ENCODE assay signal across 20 cellular contexts in genomic region chr3:111585214-111585613, GRCh38. TPM values are rescaled to one million over a fixed set of nuclear protein-coding genes. Genes with fewer than 3 reads are reported as not detected.
DNase-seq lines count a peak whose midpoint lies in the region; ATAC-seq, FAIRE-seq and TF ChIP-seq lines count a peak whose summit lies in the region.
"Had no signal": no experiment of that assay in that cellular context is flagged by ENCODE, and none has a peak within 500 bp of the region (broad histone marks: within the 10 kb centered on the region; RNA-seq: fewer than 3 reads in every experiment).

No MANE protein-coding gene starts in this region.

- H3K9ac ChIP-seq in astrocyte (ENCODE audit: low read length) (no peak overlapping the region), keratinocyte (ENCODE audit: control insufficient read depth, extremely low read depth, insufficient read depth, low read length) (peak overlapping the region; percentile 66)

- H3K27ac Mint-ChIP-seq in astrocyte (ENCODE audit: unreplicated experiment): no peak overlapping the region
- no peak overlapping the region for H3K27ac Mint-ChIP-seq in effector memory CD8-positive, alpha-beta T cell
- H3K27ac Mint-ChIP-seq: activated CD4-positive, alpha-beta memory T cell treated with anti-CD3 and anti-CD28 coated beads for 36 hours had no signal

- H3K4me2 ChIP-seq in astrocyte (ENCODE audit: low read length) (no peak overlapping the region), keratinocyte (ENCODE audit: control insufficient read depth, extremely low read depth, insufficient read depth, low read depth, low read length) (peak overlapping the region; percentile 73)

- peaks cover 39% of the 10 kb centered on the region for H3K4me1 Mint-ChIP-seq in astrocyte (ENCODE audit: low read depth, unreplicated experiment)
- peaks cover 18 to 32% of the 10 kb centered on the region in 2 donors for H3K4me1 Mint-ChIP-seq in effector memory CD8-positive, alpha-beta T cell (ENCODE audit: low read depth in 2 of 2)

- ATAC-seq in effector memory CD8-positive, alpha-beta T cell (replicated peaks): no peak
- ATAC-seq: Panc1 had no signal

- peaks cover 7% of the 10 kb centered on the region for H3K9me3 Mint-ChIP-seq in astrocyte (ENCODE audit: unreplicated experiment)
- H3K9me3 Mint-ChIP-seq in effector memory CD8-positive, alpha-beta T cell: no peaks in the 10 kb centered on the region
- H3K9me3 Mint-ChIP-seq: immature natural killer cell had no signal

- peaks cover 3% of the 10 kb centered on the region for H3K36me3 Mint-ChIP-seq in astrocyte (ENCODE audit: low read depth, unreplicated experiment)
- H3K36me3 Mint-ChIP-seq in effector memory CD8-positive, alpha-beta T cell (ENCODE audit: insufficient read depth): peaks cover 50% of the 10 kb centered on the region

- no peaks in the 10 kb centered on the region for H3K27me3 ChIP-seq in astrocyte (ENCODE audit: insufficient read depth, low read length)
- H3K27me3 ChIP-seq in keratinocyte (ENCODE audit: control insufficient read depth, extremely low read depth, insufficient read depth, low read length): no peaks in the 10 kb centered on the region
- H3K27me3 ChIP-seq in thyroid gland: no peaks in the 10 kb centered on the region
- H3K27me3 ChIP-seq: right lobe of liver had no signal

- H3K36me3 ChIP-seq in astrocyte (ENCODE audit: insufficient read depth, low read length) (no peaks in the 10 kb centered on the region), keratinocyte (ENCODE audit: control insufficient read depth in 2 of 2, extremely low read depth in 1 of 2, insufficient read depth in 2 of 2, low read length in 2 of 2) (no peaks in the 10 kb centered on the region), thyroid gland (no peaks in the 10 kb centered on the region)
- H3K36me3 ChIP-seq: right lobe of liver had no signal

- H3K79me2 ChIP-seq in astrocyte (ENCODE audit: insufficient read depth, low read length) (no peaks in the 10 kb centered on the region), keratinocyte (ENCODE audit: control insufficient read depth, insufficient read depth, low read length) (no peaks in the 10 kb centered on the region)

- FAIRE-seq in astrocyte (lab: Jason Lieb, UNC) (no peak), keratinocyte (lab: Jason Lieb, UNC) (peak; percentile 75), GM19239 (lab: Jason Lieb, UNC) (no peak)

- H3K9me1 ChIP-seq in keratinocyte (ENCODE audit: control insufficient read depth, extremely low read depth, insufficient read depth, low read length): no peaks in the 10 kb centered on the region

- WGBS in thyroid gland, 2 donors: 20 to 35% methylated on average over 1 of the region's 1 CpG

- H3K27me3 Mint-ChIP-seq in astrocyte (ENCODE audit: low read depth, unreplicated experiment): no peaks in the 10 kb centered on the region
- no peaks in the 10 kb centered on the region for H3K27me3 Mint-ChIP-seq in effector memory CD8-positive, alpha-beta T cell
- H3K27me3 Mint-ChIP-seq: activated CD4-positive, alpha-beta memory T cell treated with anti-CD3 and anti-CD28 coated beads for 36 hours had no signal

- TF ChIP-seq POLR2A in thyroid gland (IDR thresholded peaks at IDR 0.05): no peak

- H3K4me3 Mint-ChIP-seq in astrocyte (ENCODE audit: unreplicated experiment): no peak overlapping the region
- no peak overlapping the region for H3K4me3 Mint-ChIP-seq in effector memory CD8-positive, alpha-beta T cell
- H3K4me3 Mint-ChIP-seq: activated CD4-positive, alpha-beta memory T cell treated with anti-CD3 and anti-CD28 coated beads for 36 hours; immature natural killer cell had no signal

- dilution Hi-C loops in keratinocyte (cut with MboI; ENCODE audit: extremely low pct_ligation_motif_present, low sequenced_read_pairs): loop anchor here (25.0 kb wide), 1 partner anchor 102 kb away; no protein-coding TSS in a partner anchor

- no peak overlapping the region for H2AFZ ChIP-seq in astrocyte (ENCODE audit: low read depth, low read length)
- H2AFZ ChIP-seq in keratinocyte (ENCODE audit: control insufficient read depth, low read length): no peak overlapping the region

- H3K4me3 ChIP-seq in astrocyte (ENCODE audit: insufficient read depth, low read depth, low read length) (no peak overlapping the region), keratinocyte (ENCODE audit: control insufficient read depth in 2 of 3, extremely low read depth in 1 of 3, insufficient read depth in 2 of 3, low read depth in 1 of 3, low read length in 3 of 3) (peak overlapping the region in 2 of 3 experiments; percentile 13 to 24), thyroid gland (replicated peaks in 1 of 3) (no peak overlapping the region)
- H3K4me3 ChIP-seq: right lobe of liver had no signal

- H3K4me1 ChIP-seq in astrocyte (ENCODE audit: insufficient read depth, low read length) (peaks cover 33% of the 10 kb centered on the region), keratinocyte (ENCODE audit: control insufficient read depth, extremely low read depth, insufficient read depth, low read length) (peaks cover 54% of the 10 kb centered on the region), thyroid gland (peaks cover 56% of the 10 kb centered on the region in 2 donors)
- H3K4me1 ChIP-seq: right lobe of liver had no signal

- DNase-seq in astrocyte (ENCODE audit: low read depth): peak; percentile 71
- DNase-seq in keratinocyte (ENCODE audit: low read depth, low spot score): no peak
- DNase-seq in thyroid gland: no peak
- no peak for DNase-seq in GM19239 (ENCODE audit: insufficient read length, low spot score)
- DNase-seq in effector memory CD8-positive, alpha-beta T cell: no peak
- no peak for DNase-seq in HUDEP-2 (lab: John Stamatoyannopoulos, UW; ENCODE audit: unreplicated experiment in 76 of 76)
- DNase-seq: activated CD4-positive, alpha-beta memory T cell treated with anti-CD3 and anti-CD28 coated beads for 36 hours; activated T-cell treated with anti-CD3 and anti-CD28 coated beads, Interleukin-2, amount 50 U/mL, for 48 hours; C1 segment of cervical spinal cord; immature natural killer cell; KBM-7; midbrain; NCI-H1105 treated with DMSO at 0.1 percent for 48 hours; NCI-H774; right lobe of liver; stimulated activated CD4-positive, alpha-beta T cell treated with anti-CD3 and anti-CD28 coated beads, Interleukin-2, amount 100 ng/mL, for 24 hours had no signal

- intact Hi-C loops in thyroid gland (cut with DNase I): no loop called here

- H3K9me3 ChIP-seq in astrocyte (ENCODE audit: insufficient read depth, low read depth, low read length) (no peaks in the 10 kb centered on the region), keratinocyte (ENCODE audit: control insufficient read depth, low read depth, low read length) (peaks cover 1% of the 10 kb centered on the region), thyroid gland (no peaks in the 10 kb centered on the region)
- H3K9me3 ChIP-seq: right lobe of liver had no signal

- H4K20me1 ChIP-seq in astrocyte (ENCODE audit: insufficient read depth, low read length) (no peaks in the 10 kb centered on the region), keratinocyte (ENCODE audit: control insufficient read depth, extremely low read depth, insufficient read depth, low read length) (no peaks in the 10 kb centered on the region)

- TF ChIP-seq CTCF in astrocyte (IDR thresholded peaks at IDR 0.05; ENCODE audit: insufficient read depth, low read depth, low read length) (no peak), keratinocyte (optimal IDR thresholded peaks at IDR 0.05 in 1 of 3, IDR thresholded peaks at IDR 0.05 in 1 of 3, conservative IDR thresholded peaks at IDR 0.05 in 1 of 3; ENCODE audit: extremely low read depth in 1 of 3, insufficient read depth in 2 of 3, low read length in 3 of 3) (no peak), thyroid gland (IDR thresholded peaks at IDR 0.05) (no peak)

- TF ChIP-seq EP300 in Ishikawa (IDR thresholded peaks at IDR 0.05; ENCODE audit: borderline replicate concordance): peak; percentile 76

- H3K27ac ChIP-seq in astrocyte (ENCODE audit: low read depth, low read length): no peak overlapping the region
- H3K27ac ChIP-seq in keratinocyte (ENCODE audit: control insufficient read depth, insufficient read depth, low read length): peak overlapping the region; percentile 97
- H3K27ac ChIP-seq in thyroid gland: peak overlapping the region; percentile 56 to 92 (median 92)
- H3K27ac ChIP-seq: right lobe of liver had no signal

- no peak for TF ChIP-seq RAD21 in Ishikawa (IDR thresholded peaks at IDR 0.05; ENCODE audit: low read depth)

TF ChIP-seq in Ishikawa, 13 proteins besides CTCF, POLR2A, EP300 and RAD21:
- TF ChIP-seq MAX (IDR thresholded peaks at IDR 0.05) (no peak), FOXM1 (IDR thresholded peaks at IDR 0.05; ENCODE audit: borderline replicate concordance, low read depth) (peak; percentile 44; the same call in 1 of the 2 replicates), TAF1 (IDR thresholded peaks at IDR 0.05; ENCODE audit: low read depth) (no peak), TCF12 (IDR thresholded peaks at IDR 0.05; ENCODE audit: low read depth) (peak; percentile 71), NFIC (IDR thresholded peaks at IDR 0.05) (peak; percentile 83), TEAD4 (IDR thresholded peaks at IDR 0.05) (peak; percentile 79)

RNA-seq across cellular contexts. Expression of gene ZBED2, which starts 9.9 kb away (rescaled TPM):
- total RNA-seq in astrocyte: 0.36 and 1.0 TPM in 2 replicates
- 81.8 to 124 TPM (median 120 TPM) in 3 replicates for polyA plus RNA-seq in keratinocyte
- polyA plus RNA-seq in keratinocyte (2011; ENCODE audit: low read depth): 15.2 TPM
- 92.8 and 126 TPM in 2 replicates for polyA plus RNA-seq in keratinocyte (2011; cell fraction: cytosol; rRNA removed)
- 110 and 127 TPM in 2 replicates for polyA plus RNA-seq in keratinocyte (2011; cell fraction: nucleus; rRNA removed)
- 34.1 and 119 TPM in 2 replicates for polyA plus RNA-seq in keratinocyte (2012; ENCODE audit: low replicate concordance)
- 42.4 to 73.9 TPM (median 48.8 TPM) in 3 replicates for polyA minus RNA-seq in keratinocyte
- polyA minus RNA-seq in keratinocyte (2011; cell fraction: cytosol; rRNA and poly(A)+ RNA removed): 60.4 TPM
- 33.4 and 52.2 TPM in 2 replicates for polyA minus RNA-seq in keratinocyte (2011; cell fraction: nucleus; rRNA and poly(A)+ RNA removed)
- 100 to 1,000 TPM in 2 of 4 donors, 10 to 100 TPM in 2; 31.1 to 163 (median 88.9) TPM for total RNA-seq in thyroid gland
- total RNA-seq: right lobe of liver, temporal lobe had no signal

RNA-seq across cellular contexts. Expression of gene CD96, which starts 43.2 kb away (rescaled TPM):
- total RNA-seq in astrocyte (0.61 and 1.0 TPM in 2 replicates), thyroid gland (1 to 10 TPM; 2.8 to 4.6 (median 3.7) TPM)
- polyA plus RNA-seq in keratinocyte: 0.08 to 0.14 TPM (median 0.13 TPM) in 3 replicates
- not detected for polyA plus RNA-seq in keratinocyte (2011; ENCODE audit: low read depth)
- polyA plus RNA-seq in keratinocyte (2011; cell fraction: cytosol; rRNA removed): 0.06 and 0.21 TPM in 2 replicates
- polyA plus RNA-seq in keratinocyte (2011; cell fraction: nucleus; rRNA removed): 0.03 and 0.14 TPM in 2 replicates
- 0.07 and 0.18 TPM in 2 replicates for polyA plus RNA-seq in keratinocyte (2012; ENCODE audit: low replicate concordance)
- 0.10 TPM in 1 of 3 replicates, not detected in the others for polyA minus RNA-seq in keratinocyte
- polyA minus RNA-seq in keratinocyte (2011; cell fraction: cytosol; rRNA and poly(A)+ RNA removed): not detected
- not detected in 2 replicates for polyA minus RNA-seq in keratinocyte (2011; cell fraction: nucleus; rRNA and poly(A)+ RNA removed)
- total RNA-seq: glomerular endothelial cell had no signal

Comparison
In these comparisons a context has a peak if more than half of its experiments do, and no peak if none do; other contexts are left out.
1. H3K4me3 ChIP-seq: peak in keratinocyte (2 of 3); none in astrocyte (single experiment) and thyroid gland (0 of 3).
2. RNA of gene ZBED2, which starts 9.9 kb away (total RNA-seq): 31.1 to 163 TPM in thyroid gland; 0.36 to 1.0 TPM in astrocyte; every median in the first group is over 10 times any median in the second.